Comparison of ENCODE assay signal across 27 cellular contexts in the genomic region with DNA sequence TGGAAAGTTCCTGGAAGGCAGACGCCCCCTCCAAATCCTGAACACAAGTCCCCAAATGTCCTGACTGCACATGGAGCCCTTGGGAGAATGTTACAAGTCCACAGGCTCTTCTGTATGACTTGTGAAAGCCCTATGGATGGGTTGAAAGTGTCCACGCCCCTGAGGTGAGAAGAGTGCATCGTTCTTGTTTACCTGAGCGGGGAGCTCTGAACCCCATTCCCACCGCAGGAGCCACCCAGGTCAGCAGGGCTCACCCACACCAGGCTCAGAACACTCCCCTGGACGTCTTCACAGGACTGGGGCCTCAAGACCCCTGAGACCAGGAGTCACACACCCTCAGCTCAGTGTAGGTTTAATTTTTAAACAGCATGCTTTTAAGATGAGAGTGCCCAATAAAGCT.
"Had no signal": no experiment of that assay in that cellular context is flagged by ENCODE, and none has a peak within 500 bp of the region (broad histone marks: within the 10 kb centered on the region; RNA-seq: fewer than 3 reads in every experiment).

No MANE protein-coding gene starts in this region.

- DNase-seq: colonic mucosa; cortex of kidney; effector CD8-positive, alpha-beta T cell; effector memory CD8-positive, alpha-beta T cell; endodermal cell; erythroblast; esophagus squamous epithelium; foreskin fibroblast; foreskin melanocyte; gastrocnemius medialis; glutamatergic neuron; head of caudate nucleus; heart right ventricle; hippocampal formation; left cardiac atrium; left lung; left ventricle myocardium superior; lower lobe of right lung; mesenchymal stem cell; mucosa of descending colon had no signal

- H3K9me3 ChIP-seq: colonic mucosa, esophagus squamous epithelium, gastrocnemius medialis, lower lobe of right lung, mucosa of descending colon had no signal

- H3K4me3 Mint-ChIP-seq: dendritic cell treated with granulocyte-macrophage colony-stimulating factor and Interleukin-4, amounts not matched to agents 40 ng/mL and 50 ng/mL, for 4 days; effector memory CD8-positive, alpha-beta T cell; endodermal cell; mesothelial cell of epicardium had no signal

- H3K9me3 Mint-ChIP-seq: effector memory CD8-positive, alpha-beta T cell; endodermal cell had no signal

- ATAC-seq: effector memory CD8-positive, alpha-beta T cell; esophagus mucosa; gastrocnemius medialis; heart right ventricle; left cardiac atrium; left lung; left ventricle myocardium superior; lower lobe of right lung; mucosa of descending colon had no signal

- H3K36me3 ChIP-seq: colonic mucosa, esophagus squamous epithelium, gastrocnemius medialis, heart right ventricle, left lung, lower lobe of right lung had no signal

- H3K27me3 ChIP-seq: colonic mucosa, esophagus squamous epithelium, gastrocnemius medialis had no signal

- H3K4me3 ChIP-seq: colonic mucosa, esophagus squamous epithelium, gastrocnemius medialis, heart right ventricle, left lung, lower lobe of right lung, mucosa of descending colon had no signal

- FAIRE-seq: endometrium, islet of Langerhans, keratinocyte had no signal

- H3K36me3 Mint-ChIP-seq: mesothelial cell of epicardium had no signal

- H3K4me1 Mint-ChIP-seq: endodermal cell had no signal

- H3K27ac ChIP-seq: colonic mucosa, epithelial cell of prostate, esophagus squamous epithelium, gastrocnemius medialis, heart right ventricle, left lung, lower lobe of right lung had no signal

- H3K4me1 ChIP-seq: colonic mucosa, esophagus squamous epithelium, gastrocnemius medialis, heart right ventricle, left lung, lower lobe of right lung had no signal

- H3K27ac Mint-ChIP-seq: dendritic cell treated with granulocyte-macrophage colony-stimulating factor and Interleukin-4, amounts not matched to agents 40 ng/mL and 50 ng/mL, for 4 days; effector memory CD8-positive, alpha-beta T cell; endodermal cell; mesothelial cell of epicardium had no signal
